Comparison of ENCODE assay signal across 23 cellular contexts in genomic region chr3:13053425-13053824, GRCh38. TPM values are rescaled to one million over a fixed set of nuclear protein-coding genes. Genes with fewer than 3 reads are reported as not detected.
DNase-seq lines count a peak whose midpoint lies in the region; ATAC-seq, FAIRE-seq and TF ChIP-seq lines count a peak whose summit lies in the region.
"Had no signal": no experiment of that assay in that cellular context is flagged by ENCODE, and none has a peak within 500 bp of the region (broad histone marks: within the 10 kb centered on the region; RNA-seq: fewer than 3 reads in every experiment).

No MANE protein-coding gene starts in this region.

- H3K4me3 Mint-ChIP-seq in activated naive CD8-positive, alpha-beta T cell treated with anti-CD3 and anti-CD28 coated beads, Interleukin-2, amount 50 U/mL, for 24 hours = no peak overlapping the region
- no peak overlapping the region for H3K4me3 Mint-ChIP-seq in activated naive CD8-positive, alpha-beta T cell treated with anti-CD3 and anti-CD28 coated beads for 36 hours
- no peak overlapping the region for H3K4me3 Mint-ChIP-seq in T-helper 2 cell treated with Interferon-gamma antibody and Interleukin-4, amounts not matched to agents 5 μg/mL and 100 μg/mL, for 36 hours
- H3K4me3 Mint-ChIP-seq: CD8-positive, alpha-beta memory T cell; HFFc6 had no signal

- no peaks in the 10 kb centered on the region for H3K9me3 Mint-ChIP-seq in activated naive CD8-positive, alpha-beta T cell treated with anti-CD3 and anti-CD28 coated beads, Interleukin-2, amount 50 U/mL, for 24 hours
- no peaks in the 10 kb centered on the region for H3K9me3 Mint-ChIP-seq in activated naive CD8-positive, alpha-beta T cell treated with anti-CD3 and anti-CD28 coated beads for 36 hours
- H3K9me3 Mint-ChIP-seq in T-helper 2 cell treated with Interferon-gamma antibody and Interleukin-4, amounts not matched to agents 5 μg/mL and 100 μg/mL, for 36 hours = no peaks in the 10 kb centered on the region
- H3K9me3 Mint-ChIP-seq: CD8-positive, alpha-beta memory T cell; HFFc6 had no signal

- H3K4ac ChIP-seq in H1 (replicated peaks; ENCODE audit: insufficient read length, low read depth, low read length) = no peak overlapping the region

- H4K8ac ChIP-seq in H1 (ENCODE audit: extremely low read depth, insufficient read depth, low read length) = no peak overlapping the region

- no peak overlapping the region for H3K18ac ChIP-seq in H1 (ENCODE audit: extremely low read depth, low read length)

- peaks cover 5% of the 10 kb centered on the region for H3K4me1 Mint-ChIP-seq in activated naive CD8-positive, alpha-beta T cell treated with anti-CD3 and anti-CD28 coated beads, Interleukin-2, amount 50 U/mL, for 24 hours
- H3K4me1 Mint-ChIP-seq in activated naive CD8-positive, alpha-beta T cell treated with anti-CD3 and anti-CD28 coated beads for 36 hours = peaks cover 4% of the 10 kb centered on the region
- H3K4me1 Mint-ChIP-seq in T-helper 2 cell treated with Interferon-gamma antibody and Interleukin-4, amounts not matched to agents 5 μg/mL and 100 μg/mL, for 36 hours (ENCODE audit: low read depth) = peaks cover 1% of the 10 kb centered on the region

- no peak overlapping the region for H2BK12ac ChIP-seq in H1 (ENCODE audit: low read depth, low read length)

- H2BK5ac ChIP-seq in H1 (ENCODE audit: low read depth, low read length) = no peak overlapping the region

- FAIRE-seq in H1 (lab: Jason Lieb, UNC) = no peak
- FAIRE-seq: GM12892, HepG2 had no signal

- POLR2A ChIA-PET in H1 (lab: Charles Lee; ENCODE audit: partially characterized antibody) = no interaction called here
- POLR2A ChIA-PET in HEK293T (lab: Yijun Ruan, JAX) = no interaction called here

- H3K27ac ChIP-seq in H1 (ENCODE audit: low read depth, low read length) = no peak overlapping the region
- H3K27ac ChIP-seq in temporal lobe (ENCODE audit: low read depth, low read length) = peak overlapping the region; percentile 85
- H3K27ac ChIP-seq: KMS-11, PC-9, SK-N-MC had no signal

- no peaks in the 10 kb centered on the region for H4K20me1 ChIP-seq in H1 (replicated peaks in 1 of 2; ENCODE audit: control insufficient read depth in 1 of 2, insufficient read depth in 2 of 2, low read length in 2 of 2)

- no peak overlapping the region for H3K56ac ChIP-seq in H1 (replicated peaks; ENCODE audit: insufficient read length, low read depth, low read length)

- H2BK20ac ChIP-seq in H1 (ENCODE audit: low read length) = no peak overlapping the region

- no peak overlapping the region for H2AFZ ChIP-seq in H1 (ENCODE audit: low read length)
- H2AFZ ChIP-seq: PC-9 had no signal

- H4K91ac ChIP-seq in H1 (replicated peaks; ENCODE audit: insufficient read length, low read length) = no peak overlapping the region

- CTCF ChIA-PET in H1 (lab: Charles Lee; ENCODE audit: partially characterized antibody) (interaction anchor here (0.8 to 1.6 kb wide), 3 partner anchors 11 to 26 kb away, joined by 3 read pairs; no protein-coding TSS in a partner anchor), HEK293T (lab: Yijun Ruan, JAX) (no interaction called here)

- H3K27me3 ChIP-seq in H1 (replicated peaks in 1 of 4; ENCODE audit: control insufficient read depth in 3 of 4, extremely low read depth in 1 of 4, insufficient read depth in 3 of 4, low read length in 3 of 4) = no peaks in the 10 kb centered on the region
- H3K27me3 ChIP-seq: MG63 had no signal

- no peak overlapping the region for H2BK120ac ChIP-seq in H1 (replicated peaks; ENCODE audit: low read depth, low read length)

- H3K4me1 ChIP-seq in H1 (replicated peaks in 1 of 4; ENCODE audit: control insufficient read depth in 3 of 4, insufficient read depth in 4 of 4, low read length in 3 of 4) = peaks cover 0 to 10% (median 4%) of the 10 kb centered on the region in 4 experiments; a peak in 4 of 7 replicates

- H3K27me3 Mint-ChIP-seq in activated naive CD8-positive, alpha-beta T cell treated with anti-CD3 and anti-CD28 coated beads, Interleukin-2, amount 50 U/mL, for 24 hours = no peaks in the 10 kb centered on the region
- H3K27me3 Mint-ChIP-seq in activated naive CD8-positive, alpha-beta T cell treated with anti-CD3 and anti-CD28 coated beads for 36 hours = no peaks in the 10 kb centered on the region
- H3K27me3 Mint-ChIP-seq in T-helper 2 cell treated with Interferon-gamma antibody and Interleukin-4, amounts not matched to agents 5 μg/mL and 100 μg/mL, for 36 hours (ENCODE audit: low read depth) = no peaks in the 10 kb centered on the region
- H3K27me3 Mint-ChIP-seq: CD8-positive, alpha-beta memory T cell had no signal

- H3K79me1 ChIP-seq in H1 (ENCODE audit: low read depth, low read length) = no peaks in the 10 kb centered on the region; the same call in 1 of the 2 replicates

- H2BK15ac ChIP-seq in H1 (ENCODE audit: low read length) = no peak overlapping the region

- no peaks in the 10 kb centered on the region for H3K9me3 ChIP-seq in H1 (ENCODE audit: insufficient read depth in 2 of 2, low read depth in 1 of 2, low read length in 1 of 2)
- H3K9me3 ChIP-seq: MG63 had no signal

- no peak for DNase-seq in activated naive CD8-positive, alpha-beta T cell treated with anti-CD3 and anti-CD28 coated beads, Interleukin-2, amount 50 U/mL, for 24 hours
- DNase-seq in activated naive CD8-positive, alpha-beta T cell treated with anti-CD3 and anti-CD28 coated beads for 36 hours = no peak
- DNase-seq in OCI-M1 (lab: John Stamatoyannopoulos, UW) (peak; percentile 8), H1 (ENCODE audit: low read depth in 1 of 2, low spot score in 2 of 2) (no peak), COR-L47 (lab: John Stamatoyannopoulos, UW) (no peak), HEK293T (ENCODE audit: extremely low spot score) (no peak)
- no peak for DNase-seq in T-helper 2 cell treated with Interferon-gamma antibody and Interleukin-4, amounts not matched to agents 5 μg/mL and 100 μg/mL, for 36 hours (ENCODE audit: low spot score)
- DNase-seq: 8988T; CD8-positive, alpha-beta memory T cell; GF-D8; GOT3; HFFc6; MG63; NCI-H1092 treated with DMSO at 0.1 percent for 48 hours; NCI-H2081 treated with DMSO at 0.1 percent for 48 hours; NCI-H510A; NCI-H774; PC-9 had no signal

- no peak overlapping the region for H3K23ac ChIP-seq in H1 (ENCODE audit: insufficient read length)

- 0 out of 2 replicates have a peak overlapping the region, but pooled peaks have one; percentile 34 for H2AK5ac ChIP-seq in H1 (ENCODE audit: low read depth, low read length)

- no peaks in the 10 kb centered on the region for H3K36me3 Mint-ChIP-seq in activated naive CD8-positive, alpha-beta T cell treated with anti-CD3 and anti-CD28 coated beads, Interleukin-2, amount 50 U/mL, for 24 hours (ENCODE audit: low read depth)
- H3K36me3 Mint-ChIP-seq in activated naive CD8-positive, alpha-beta T cell treated with anti-CD3 and anti-CD28 coated beads for 36 hours = no peaks in the 10 kb centered on the region
- no peaks in the 10 kb centered on the region for H3K36me3 Mint-ChIP-seq in T-helper 2 cell treated with Interferon-gamma antibody and Interleukin-4, amounts not matched to agents 5 μg/mL and 100 μg/mL, for 36 hours (ENCODE audit: low read depth)
- H3K36me3 Mint-ChIP-seq: CD8-positive, alpha-beta memory T cell had no signal

- no peak overlapping the region for H3K4me2 ChIP-seq in H1 (ENCODE audit: insufficient read depth in 1 of 2, low read depth in 2 of 2, low read length in 2 of 2)
- H3K4me2 ChIP-seq: KMS-11, PC-9 had no signal

- 87% methylated on average over 8 of the region's 8 CpGs; no CpG with 5 or more reads in 1 of the 2 experiments for WGBS in H1 (ENCODE audit: extremely low coverage in 1 of 2, insufficient coverage in 1 of 2, insufficient read length in 1 of 2, insufficient replicate concordance in 2 of 2, low coverage in 1 of 2, low lambda C conversion rate in 2 of 2, missing lambda C conversion rate in 1 of 2), 2 experiments

- H3K9ac ChIP-seq in H1 (replicated peaks in 1 of 4; ENCODE audit: extremely low read depth in 1 of 4, low read depth in 3 of 4, low read length in 3 of 4) = no peak overlapping the region; a peak in 1 of 7 replicates
- H3K9ac ChIP-seq: KMS-11 had no signal

- H3K27ac Mint-ChIP-seq in activated naive CD8-positive, alpha-beta T cell treated with anti-CD3 and anti-CD28 coated beads, Interleukin-2, amount 50 U/mL, for 24 hours = no peak overlapping the region
- no peak overlapping the region for H3K27ac Mint-ChIP-seq in activated naive CD8-positive, alpha-beta T cell treated with anti-CD3 and anti-CD28 coated beads for 36 hours
- H3K27ac Mint-ChIP-seq in T-helper 2 cell treated with Interferon-gamma antibody and Interleukin-4, amounts not matched to agents 5 μg/mL and 100 μg/mL, for 36 hours = no peak overlapping the region
- H3K27ac Mint-ChIP-seq: HFFc6 had no signal

- no peak overlapping the region for H4K5ac ChIP-seq in H1 (ENCODE audit: insufficient read length, low read depth, low read length)

- H3K14ac ChIP-seq in H1 (ENCODE audit: insufficient read length) = no peak overlapping the region

- TF ChIP-seq POLR2A in H1 (IDR thresholded peaks at IDR 0.05; ENCODE audit: control extremely low read depth in 1 of 2, low read depth in 2 of 2, low read length in 2 of 2) = no peak

- H3K36me3 ChIP-seq in H1 (ENCODE audit: control insufficient read depth in 2 of 4, insufficient read depth in 4 of 4, low read length in 3 of 4) = no peaks in the 10 kb centered on the region
- H3K36me3 ChIP-seq: MG63 had no signal

- no peak for TF ChIP-seq RAD21 in H1 (IDR thresholded peaks at IDR 0.05 in 1 of 2, conservative IDR thresholded peaks at IDR 0.05 in 1 of 2; ENCODE audit: low read depth in 2 of 2, low read length in 2 of 2)

- no peak for TF ChIP-seq EP300 in H1 (IDR thresholded peaks at IDR 0.05; ENCODE audit: borderline replicate concordance in 1 of 2, low read depth in 2 of 2, low read length in 2 of 2)

- H3K79me2 ChIP-seq in H1 (ENCODE audit: control insufficient read depth in 1 of 2, insufficient read depth in 2 of 2, low read length in 2 of 2) = no peaks in the 10 kb centered on the region

- ATAC-seq in activated naive CD8-positive, alpha-beta T cell treated with anti-CD3 and anti-CD28 coated beads, Interleukin-2, amount 50 U/mL, for 24 hours = peak; percentile 44
- ATAC-seq: HepG2 had no signal

- no peak overlapping the region for H3K4me3 ChIP-seq in H1 (ENCODE audit: extremely low read depth in 1 of 4, insufficient read depth in 2 of 4, low read depth in 3 of 4, low read length in 4 of 4)
- H3K4me3 ChIP-seq: MG63, PC-9, SK-N-MC had no signal

- H3K23me2 ChIP-seq in H1 (ENCODE audit: low read depth, low read length) = no peaks in the 10 kb centered on the region

- no peak for TF ChIP-seq CTCF in H1 (IDR thresholded peaks at IDR 0.05; ENCODE audit: control extremely low read depth in 1 of 3, insufficient read depth in 1 of 3, low read depth in 1 of 3, low read length in 3 of 3)

RNA-seq across cellular contexts. Expression of gene IQSEC1, which starts 19.8 kb away (rescaled TPM):
- total RNA-seq in activated naive CD8-positive, alpha-beta T cell treated with anti-CD3 and anti-CD28 coated beads for 36 hours = 10 to 100 TPM; 20.1 to 22.2 TPM
- total RNA-seq in H1 (2021; fragmentation: NEBNext Ultra II Directional; extraction: Animal tissue kit (Norgen Biotek cat#: 25700)) = 28.2 and 28.8 TPM in 2 replicates
- polyA plus RNA-seq in H1 (2011; rRNA removed) = 6.8 and 12.4 TPM in 2 replicates
- polyA plus RNA-seq in H1 (2011; cell fraction: cytosol; rRNA removed) = 5.7 TPM
- 26.7 TPM for polyA plus RNA-seq in H1 (2011; cell fraction: nucleus; rRNA removed)
- polyA plus RNA-seq in H1 (2012, experiment 1 of 2) = 16.5 to 22.4 TPM (median 19.3 TPM) in 4 replicates
- 9.5 TPM for polyA plus RNA-seq in H1 (2012, experiment 2 of 2)
- polyA plus RNA-seq in H1 (2013, experiment 1 of 2) = 16.4 TPM
- polyA plus RNA-seq in H1 (2013, experiment 2 of 2) = 15.3 TPM
- polyA minus RNA-seq in H1 (2011; rRNA and poly(A)+ RNA removed) = 11.0 and 11.7 TPM in 2 replicates
- polyA minus RNA-seq in H1 (2011; cell fraction: cytosol; rRNA and poly(A)+ RNA removed) = 14.5 TPM
- 36.0 TPM for polyA minus RNA-seq in H1 (2011; cell fraction: nucleus; rRNA and poly(A)+ RNA removed)
- 19.4 TPM for total RNA-seq in temporal lobe
